Comparison of ENCODE assay signal across 16 cellular contexts in the genomic region with DNA sequence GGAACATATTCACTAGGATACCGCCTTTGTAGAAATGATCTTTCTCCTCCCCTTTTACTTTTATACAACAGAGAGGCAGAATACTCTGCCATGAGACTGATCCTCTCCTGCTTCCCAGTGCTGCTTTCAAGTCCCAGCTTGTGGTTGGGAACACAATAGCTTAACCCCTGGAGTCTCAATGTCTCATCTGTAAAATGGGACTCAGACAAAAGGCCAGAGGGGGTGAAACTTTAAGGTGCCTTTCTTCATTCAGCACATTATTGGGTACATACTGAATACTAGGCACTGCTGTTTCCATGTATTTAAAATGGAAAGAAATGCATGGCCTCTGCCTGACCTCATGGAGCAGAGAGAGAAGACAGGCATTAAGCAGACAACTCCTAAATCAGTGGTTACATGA. TPM values are rescaled to one million over a fixed set of nuclear protein-coding genes. Genes with fewer than 3 reads are reported as not detected.
DNase-seq lines count a peak whose midpoint lies in the region; ATAC-seq lines count a peak whose summit lies in the region.
"Had no signal": no experiment of that assay in that cellular context is flagged by ENCODE, and none has a peak within 500 bp of the region (broad histone marks: within the 10 kb centered on the region; RNA-seq: fewer than 3 reads in every experiment).

No MANE protein-coding gene starts in this region.

- no peaks in the 10 kb centered on the region for H3K27me3 Mint-ChIP-seq in activated naive CD4-positive, alpha-beta T cell treated with anti-CD3 and anti-CD28 coated beads, Interleukin-2, amount 50 U/mL, for 24 hours
- H3K27me3 Mint-ChIP-seq in activated T-helper 17 cell treated with anti-CD3 and anti-CD28 coated beads, Interleukin-2, amount 50 U/mL, for 72 hours, result no peaks in the 10 kb centered on the region

- H3K9me3 Mint-ChIP-seq in activated naive CD4-positive, alpha-beta T cell treated with anti-CD3 and anti-CD28 coated beads, Interleukin-2, amount 50 U/mL, for 24 hours, result no peaks in the 10 kb centered on the region
- no peaks in the 10 kb centered on the region for H3K9me3 Mint-ChIP-seq in activated naive CD4-positive, alpha-beta T cell treated with anti-CD3 and anti-CD28 coated beads, Interleukin-2, amount 50 U/mL, for 72 hours
- H3K9me3 Mint-ChIP-seq in activated T-helper 17 cell treated with anti-CD3 and anti-CD28 coated beads, Interleukin-2, amount 50 U/mL, for 72 hours, result no peaks in the 10 kb centered on the region
- H3K9me3 Mint-ChIP-seq: activated T-helper 1 cell treated with anti-CD3 and anti-CD28 coated beads, Interleukin-12 subunit alpha, Interleukin-12 subunit beta, Interleukin-2, Interleukin-4 antibody, amounts not matched to agents 30 ng/mL and 10 ng/mL and 1 ng/mL, durations not matched to agents 14 hours and 24 hours and 36 hours had no signal

- H3K27me3 ChIP-seq in layer of hippocampus (ENCODE audit: control insufficient read depth, insufficient read depth, low read length) (no peaks in the 10 kb centered on the region), stomach smooth muscle (ENCODE audit: control insufficient read depth in 1 of 2, insufficient read depth in 2 of 2, low read length in 2 of 2) (no peaks in the 10 kb centered on the region)
- H3K27me3 ChIP-seq: gastroesophageal sphincter had no signal

- peaks cover 79% of the 10 kb centered on the region for H3K4me1 Mint-ChIP-seq in activated naive CD4-positive, alpha-beta T cell treated with anti-CD3 and anti-CD28 coated beads, Interleukin-2, amount 50 U/mL, for 24 hours
- peaks cover 55% of the 10 kb centered on the region for H3K4me1 Mint-ChIP-seq in activated T-helper 17 cell treated with anti-CD3 and anti-CD28 coated beads, Interleukin-2, amount 50 U/mL, for 72 hours

- H3K36me3 ChIP-seq in stomach smooth muscle (ENCODE audit: control insufficient read depth in 2 of 2, insufficient read depth in 2 of 2, low read length in 2 of 2), result no peaks in the 10 kb centered on the region
- H3K36me3 ChIP-seq: gastroesophageal sphincter had no signal

- H3K4me3 Mint-ChIP-seq in activated naive CD4-positive, alpha-beta T cell treated with anti-CD3 and anti-CD28 coated beads, Interleukin-2, amount 50 U/mL, for 24 hours, result no peak overlapping the region
- H3K4me3 Mint-ChIP-seq in activated T-helper 17 cell treated with anti-CD3 and anti-CD28 coated beads, Interleukin-2, amount 50 U/mL, for 72 hours, result peak overlapping the region; percentile 16
- H3K4me3 Mint-ChIP-seq: activated T-helper 1 cell treated with anti-CD3 and anti-CD28 coated beads, Interleukin-12 subunit alpha, Interleukin-12 subunit beta, Interleukin-2, Interleukin-4 antibody, amounts not matched to agents 30 ng/mL and 10 ng/mL and 1 ng/mL, durations not matched to agents 14 hours and 24 hours and 36 hours had no signal

- H3K4me3 ChIP-seq in stomach smooth muscle (ENCODE audit: low read length in 2 of 2), result peak overlapping the region; percentile 41 to 60
- H3K4me3 ChIP-seq: gastroesophageal sphincter had no signal

- H3K27ac ChIP-seq in layer of hippocampus (ENCODE audit: low read depth, low read length) (peak overlapping the region; percentile 89), stomach smooth muscle (ENCODE audit: low read length) (peak overlapping the region; percentile 18)

- DNase-seq in activated naive CD4-positive, alpha-beta T cell treated with anti-CD3 and anti-CD28 coated beads, Interleukin-2, amount 50 U/mL, for 72 hours (ENCODE audit: low spot score in 2 of 2), result no peak
- DNase-seq in kidney tubule cell (ENCODE audit: low spot score), result no peak
- DNase-seq: effector memory CD4-positive, alpha-beta T cell; GOT3; NCI-H2081; NCI-H526; stimulated activated naive CD8-positive, alpha-beta T cell treated with anti-CD3 and anti-CD28 coated beads, Interleukin-15, Interleukin-2, amounts not matched to agents 100 U/mL and 50 U/mL, for 24 hours; T-helper 9 cell had no signal

- peaks cover 35% of the 10 kb centered on the region for H3K4me1 ChIP-seq in stomach smooth muscle (ENCODE audit: control insufficient read depth, insufficient read depth, low read length)

- H3K9ac ChIP-seq in stomach smooth muscle (ENCODE audit: low read length in 2 of 2), result no peak overlapping the region

- no peaks in the 10 kb centered on the region for H3K9me3 ChIP-seq in stomach smooth muscle (ENCODE audit: control insufficient read depth in 2 of 2, low read length in 2 of 2)
- H3K9me3 ChIP-seq: gastroesophageal sphincter had no signal

- peak overlapping the region; percentile 88 for H3K27ac Mint-ChIP-seq in activated naive CD4-positive, alpha-beta T cell treated with anti-CD3 and anti-CD28 coated beads, Interleukin-2, amount 50 U/mL, for 24 hours
- no peak overlapping the region for H3K27ac Mint-ChIP-seq in activated naive CD4-positive, alpha-beta T cell treated with anti-CD3 and anti-CD28 coated beads, Interleukin-2, amount 50 U/mL, for 72 hours
- H3K27ac Mint-ChIP-seq in activated T-helper 17 cell treated with anti-CD3 and anti-CD28 coated beads, Interleukin-2, amount 50 U/mL, for 72 hours, result no peak overlapping the region
- H3K27ac Mint-ChIP-seq: activated T-helper 1 cell treated with anti-CD3 and anti-CD28 coated beads, Interleukin-12 subunit alpha, Interleukin-12 subunit beta, Interleukin-2, Interleukin-4 antibody, amounts not matched to agents 30 ng/mL and 10 ng/mL and 1 ng/mL, durations not matched to agents 14 hours and 24 hours and 36 hours had no signal

- peaks cover 2% of the 10 kb centered on the region for H3K36me3 Mint-ChIP-seq in activated naive CD4-positive, alpha-beta T cell treated with anti-CD3 and anti-CD28 coated beads, Interleukin-2, amount 50 U/mL, for 24 hours
- peaks cover 0 to 6% of the 10 kb centered on the region in 2 donors for H3K36me3 Mint-ChIP-seq in activated naive CD4-positive, alpha-beta T cell treated with anti-CD3 and anti-CD28 coated beads, Interleukin-2, amount 50 U/mL, for 72 hours
- H3K36me3 Mint-ChIP-seq in activated T-helper 17 cell treated with anti-CD3 and anti-CD28 coated beads, Interleukin-2, amount 50 U/mL, for 72 hours (ENCODE audit: low read depth), result no peaks in the 10 kb centered on the region

- ATAC-seq in activated naive CD4-positive, alpha-beta T cell treated with anti-CD3 and anti-CD28 coated beads, Interleukin-2, amount 50 U/mL, for 72 hours, result no peak
- no peak for ATAC-seq in activated T-helper 17 cell treated with anti-CD3 and anti-CD28 coated beads, Interleukin-2, amount 50 U/mL, for 72 hours (replicated peaks)
- ATAC-seq in GM21526 (IDR thresholded peaks at IDR 0.05; ENCODE audit: low FRiP score, unreplicated experiment) (no peak), HG03039 (IDR thresholded peaks at IDR 0.05; ENCODE audit: unreplicated experiment) (no peak)
- ATAC-seq: gastroesophageal sphincter; stimulated activated naive CD8-positive, alpha-beta T cell treated with anti-CD3 and anti-CD28 coated beads, Interleukin-15, Interleukin-2, amounts not matched to agents 100 U/mL and 50 U/mL, for 24 hours had no signal

RNA-seq across cellular contexts. Expression of a gene that starts 53.8 kb away (rescaled TPM):
- total RNA-seq in activated naive CD4-positive, alpha-beta T cell treated with anti-CD3 and anti-CD28 coated beads, Interleukin-2, amount 50 U/mL, for 72 hours, result 10 to 100 TPM; 82.9 to 94.3 TPM
- total RNA-seq in activated T-helper 17 cell treated with anti-CD3 and anti-CD28 coated beads, Interleukin-2, amount 50 U/mL, for 72 hours, result 10 to 100 TPM; 26.4 to 54.9 TPM
